Comparison of ENCODE assay signal across 1 cellular context in the genomic region with DNA sequence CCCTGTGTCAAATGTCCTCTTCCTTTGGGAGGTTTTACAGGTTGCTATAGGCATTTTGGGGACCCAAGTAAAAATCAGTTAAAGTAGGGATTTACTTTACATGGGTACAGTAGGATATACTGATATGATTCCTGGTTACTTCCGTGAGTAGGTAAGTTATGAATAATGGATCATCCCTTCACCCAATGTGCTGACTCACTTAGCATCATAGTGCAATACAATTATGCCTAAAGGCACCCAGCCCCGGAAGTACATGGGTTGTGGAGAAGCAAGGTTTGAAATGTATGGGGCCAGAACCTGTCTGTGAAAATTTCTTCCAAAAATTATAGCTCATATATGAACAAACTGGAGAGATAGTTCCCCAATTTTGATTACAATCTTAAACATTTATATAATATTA.
A peak's percentile ranks its signal among the peaks of the same experiment; 100 is the strongest.
TF ChIP-seq lines count a peak whose summit lies in the region.

No MANE protein-coding gene starts in this region.

TF ChIP-seq in K562, 482 proteins besides CTCF, POLR2A, EP300 and RAD21 (continued from another document):
- TF ChIP-seq HMBOX1 (IDR thresholded peaks at IDR 0.05) (0 out of 2 replicates have a peak, but pooled peaks have one; percentile 24), SOX6 (IDR thresholded peaks at IDR 0.05) (0 out of 2 replicates have a peak, but pooled peaks have one; percentile 8), ZBTB11 (CRISPR knock-in tag; IDR thresholded peaks at IDR 0.05) (no peak), ZHX1 (conservative IDR thresholded peaks at IDR 0.05; ENCODE audit: low read length) (no peak)
- TF ChIP-seq, protein P1, sequence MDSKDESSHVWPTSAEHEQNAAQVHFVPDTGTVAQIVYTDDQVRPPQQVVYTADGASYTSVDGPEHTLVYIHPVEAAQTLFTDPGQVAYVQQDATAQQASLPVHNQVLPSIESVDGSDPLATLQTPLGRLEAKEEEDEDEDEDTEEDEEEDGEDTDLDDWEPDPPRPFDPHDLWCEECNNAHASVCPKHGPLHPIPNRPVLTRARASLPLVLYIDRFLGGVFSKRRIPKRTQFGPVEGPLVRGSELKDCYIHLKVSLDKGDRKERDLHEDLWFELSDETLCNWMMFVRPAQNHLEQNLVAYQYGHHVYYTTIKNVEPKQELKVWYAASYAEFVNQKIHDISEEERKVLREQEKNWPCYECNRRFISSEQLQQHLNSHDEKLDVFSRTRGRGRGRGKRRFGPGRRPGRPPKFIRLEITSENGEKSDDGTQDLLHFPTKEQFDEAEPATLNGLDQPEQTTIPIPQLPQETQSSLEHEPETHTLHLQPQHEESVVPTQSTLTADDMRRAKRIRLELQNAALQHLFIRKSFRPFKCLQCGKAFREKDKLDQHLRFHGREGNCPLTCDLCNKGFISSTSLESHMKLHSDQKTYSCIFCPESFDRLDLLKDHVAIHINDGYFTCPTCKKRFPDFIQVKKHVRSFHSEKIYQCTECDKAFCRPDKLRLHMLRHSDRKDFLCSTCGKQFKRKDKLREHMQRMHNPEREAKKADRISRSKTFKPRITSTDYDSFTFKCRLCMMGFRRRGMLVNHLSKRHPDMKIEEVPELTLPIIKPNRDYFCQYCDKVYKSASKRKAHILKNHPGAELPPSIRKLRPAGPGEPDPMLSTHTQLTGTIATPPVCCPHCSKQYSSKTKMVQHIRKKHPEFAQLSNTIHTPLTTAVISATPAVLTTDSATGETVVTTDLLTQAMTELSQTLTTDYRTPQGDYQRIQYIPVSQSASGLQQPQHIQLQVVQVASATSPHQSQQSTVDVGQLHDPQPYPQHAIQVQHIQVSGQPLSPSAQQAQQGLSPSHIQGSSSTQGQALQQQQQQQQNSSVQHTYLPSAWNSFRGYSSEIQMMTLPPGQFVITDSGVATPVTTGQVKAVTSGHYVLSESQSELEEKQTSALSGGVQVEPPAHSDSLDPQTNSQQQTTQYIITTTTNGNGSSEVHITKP (IDR thresholded peaks at IDR 0.05; ENCODE audit: partially characterized antibody), result peak; percentile 33
